In the genomic region with DNA sequence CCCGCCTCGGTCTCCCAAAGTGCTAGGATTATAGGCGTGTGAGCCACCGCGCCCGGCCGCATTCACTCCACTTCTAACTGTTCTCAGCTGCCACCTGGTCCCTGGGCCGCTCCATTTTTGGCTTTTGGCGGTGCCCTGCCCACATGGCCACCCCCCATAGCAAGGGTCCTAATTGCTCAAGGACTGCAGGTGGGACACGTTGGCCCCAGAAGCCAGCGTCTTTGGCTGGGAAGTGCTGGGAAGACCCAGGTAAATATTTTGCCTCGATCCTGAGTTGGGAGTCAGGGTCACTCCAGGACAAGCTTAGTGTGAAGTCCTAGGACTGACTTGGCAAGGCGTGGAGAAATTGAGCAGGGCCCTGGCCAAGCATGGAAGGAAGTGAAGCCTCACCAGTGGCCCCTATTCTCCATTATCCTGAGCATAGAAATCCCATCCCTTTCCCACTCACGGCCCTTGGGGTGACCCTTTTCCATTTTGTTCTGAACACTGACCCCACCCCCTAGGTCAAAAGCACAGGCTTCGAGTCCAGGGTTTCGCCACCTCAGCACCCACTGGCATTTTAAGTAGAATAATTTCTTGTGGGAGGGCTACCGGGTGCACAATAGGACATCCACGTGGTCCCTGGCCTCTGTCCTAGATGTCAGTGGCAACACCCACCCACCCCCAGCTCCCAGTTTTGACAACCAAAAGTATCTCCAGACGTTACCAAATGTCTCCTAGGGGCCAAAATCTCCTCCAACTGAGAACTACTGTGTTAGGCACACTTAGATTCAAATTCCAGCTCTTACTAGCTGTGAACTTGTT, we compare ENCODE assay signal across 9 cellular contexts. TPM values are rescaled to one million over a fixed set of nuclear protein-coding genes. Genes with fewer than 3 reads are reported as not detected.
DNase-seq lines count a peak whose midpoint lies in the region; ATAC-seq, FAIRE-seq and TF ChIP-seq lines count a peak whose summit lies in the region.
"Had no signal": no experiment of that assay in that cellular context is flagged by ENCODE, and none has a peak within 500 bp of the region (broad histone marks: within the 10 kb centered on the region; RNA-seq: fewer than 3 reads in every experiment).

No MANE protein-coding gene starts in this region.

- ATAC-seq in GM19328 (IDR thresholded peaks at IDR 0.05; ENCODE audit: unreplicated experiment): no peak
- ATAC-seq: left colon had no signal

- H3K4me3 ChIP-seq in adrenal gland: peak overlapping the region in 1 of 4 donors; percentile 71
- H3K4me3 ChIP-seq in neutrophil (ENCODE audit: low read depth in 1 of 2, low read length in 1 of 2): no peak overlapping the region

- FAIRE-seq in GM19239 (lab: Jason Lieb, UNC) (peak; percentile 55), GM12891 (lab: Jason Lieb, UNC) (no peak)

- H3K27ac ChIP-seq in adrenal gland: peak overlapping the region in 4 of 5 donors; percentile 92 to 100 (median 100)
- peak overlapping the region; percentile 97 for H3K27ac ChIP-seq in neutrophil

- H3K9me3 ChIP-seq in adrenal gland (replicated peaks in 1 of 3) (no peaks in the 10 kb centered on the region), neutrophil (no peaks in the 10 kb centered on the region)

- H3K27me3 ChIP-seq in adrenal gland: no peaks in the 10 kb centered on the region
- H3K27me3 ChIP-seq in neutrophil: peaks cover 21% of the 10 kb centered on the region

- TF ChIP-seq POLR2A in adrenal gland (IDR thresholded peaks at IDR 0.05) (no peak), GM12891 (IDR thresholded peaks at IDR 0.05; ENCODE audit: low read depth, low read length) (no peak)

- peaks cover 13 to 29% of the 10 kb centered on the region in 2 donors for H3K4me1 ChIP-seq in adrenal gland (replicated peaks in 1 of 2)
- H3K4me1 ChIP-seq in neutrophil (ENCODE audit: control insufficient read depth in 1 of 2, insufficient read depth in 1 of 2, low read depth in 1 of 2, low read length in 1 of 2): peaks cover 38 to 42% of the 10 kb centered on the region in 2 experiments

- no peak for TF ChIP-seq CTCF in adrenal gland (IDR thresholded peaks at IDR 0.05)
- no peak for TF ChIP-seq CTCF in neutrophil (IDR thresholded peaks at IDR 0.05)

- 78 to 82% (median 79%) methylated on average over 17 to 19 of the region's 19 CpGs for WGBS in adrenal gland, 4 donors

- H3K36me3 ChIP-seq in adrenal gland (replicated peaks in 1 of 2) (peaks cover 0 to 6% of the 10 kb centered on the region in 2 donors), neutrophil (peaks cover 3% of the 10 kb centered on the region)

- no peak for DNase-seq in GM19239 (ENCODE audit: insufficient read length, low spot score)
- DNase-seq in adrenal gland: peak in 4 of 7 donors; percentile 26 to 68 (median 34)
- DNase-seq in globus pallidus (ENCODE audit: low spot score): no peak
- DNase-seq in GM12891 (ENCODE audit: insufficient read length, low spot score): no peak
- DNase-seq: activated effector memory CD4-positive, alpha-beta T cell treated with anti-CD3 and anti-CD28 coated beads, Interleukin-2, amount 50 U/mL, for 16 hours; NCI-H526 treated with DMSO at 0.1 percent for 48 hours had no signal

- intact Hi-C loops in adrenal gland (cut with DNase I): no loop called here

TF ChIP-seq in GM12891, 5 proteins besides CTCF, POLR2A, EP300 and RAD21:
- no peak for TF ChIP-seq POLR2AphosphoS5 (IDR thresholded peaks at IDR 0.05; ENCODE audit: low read depth, low read length)
- no peak for TF ChIP-seq SPI1 (IDR thresholded peaks at IDR 0.05; ENCODE audit: low read depth, low read length)

RNA-seq across cellular contexts. Expression of gene WDR81, which starts 5.9 kb away (rescaled TPM):
- total RNA-seq in adrenal gland: 10 to 100 TPM; 28.0 to 88.8 (median 44.6) TPM
- polyA plus RNA-seq in adrenal gland: 10 to 100 TPM in 2 of 3 donors, 1 to 10 TPM in 1; 4.9 to 52.3 (median 20.2) TPM
- polyA plus RNA-seq in GM12891 (2012; ENCODE audit: low read depth, missing spikeins): 6.8 TPM

RNA-seq across cellular contexts. Expression of gene TLCD2, which starts 8.4 kb away (rescaled TPM):
- total RNA-seq in adrenal gland: 10 to 100 TPM in 5 of 8 donors, 1 to 10 TPM in 3; 6.8 to 48.7 (median 11.4) TPM
- polyA plus RNA-seq in adrenal gland: 10 to 100 TPM in 1 of 3 donors, 1 to 10 TPM in 2; 4.3 to 58.8 (median 7.2) TPM
- 0.10 TPM for polyA plus RNA-seq in GM12891 (2012; ENCODE audit: low read depth, missing spikeins)

RNA-seq across cellular contexts. Expression of gene SERPINF2, which starts 24.1 kb away (rescaled TPM):
- total RNA-seq in adrenal gland: 1 to 10 TPM; 1.3 to 3.7 (median 2.4) TPM
- polyA plus RNA-seq in adrenal gland: 1 to 10 TPM in 2 of 3 donors, under 1 TPM in 1; 0.59 to 6.4 (median 5.2) TPM
- polyA plus RNA-seq in GM12891 (2012; ENCODE audit: low read depth, missing spikeins): 0.26 TPM

RNA-seq across cellular contexts. Expression of gene PRPF8, which starts 33.9 kb away (rescaled TPM):
- total RNA-seq in adrenal gland: 100 to 1,000 TPM; 179 to 748 (median 254) TPM
- 100 to 1,000 TPM; 107 to 439 (median 155) TPM for polyA plus RNA-seq in adrenal gland
- 135 TPM for polyA plus RNA-seq in GM12891 (2012; ENCODE audit: low read depth, missing spikeins)

RNA-seq across cellular contexts. Expression of gene SERPINF1, which starts 43.3 kb away (rescaled TPM):
- 100 to 1,000 TPM in 5 of 8 donors, 10 to 100 TPM in 3; 72.8 to 290 (median 120) TPM for total RNA-seq in adrenal gland
- polyA plus RNA-seq in adrenal gland: 100 to 1,000 TPM in 2 of 3 donors, 10 to 100 TPM in 1; 70.4 to 310 (median 121) TPM
- polyA plus RNA-seq in GM12891 (2012; ENCODE audit: low read depth, missing spikeins): 5.4 TPM

Comparison
In these comparisons a context has a peak if more than half of its experiments do, and no peak if none do; other contexts are left out.
1. DNase-seq: peak in adrenal gland (4 of 7); none in GM19239 (single experiment), globus pallidus (single experiment) and GM12891 (single experiment).